In the genomic region with DNA sequence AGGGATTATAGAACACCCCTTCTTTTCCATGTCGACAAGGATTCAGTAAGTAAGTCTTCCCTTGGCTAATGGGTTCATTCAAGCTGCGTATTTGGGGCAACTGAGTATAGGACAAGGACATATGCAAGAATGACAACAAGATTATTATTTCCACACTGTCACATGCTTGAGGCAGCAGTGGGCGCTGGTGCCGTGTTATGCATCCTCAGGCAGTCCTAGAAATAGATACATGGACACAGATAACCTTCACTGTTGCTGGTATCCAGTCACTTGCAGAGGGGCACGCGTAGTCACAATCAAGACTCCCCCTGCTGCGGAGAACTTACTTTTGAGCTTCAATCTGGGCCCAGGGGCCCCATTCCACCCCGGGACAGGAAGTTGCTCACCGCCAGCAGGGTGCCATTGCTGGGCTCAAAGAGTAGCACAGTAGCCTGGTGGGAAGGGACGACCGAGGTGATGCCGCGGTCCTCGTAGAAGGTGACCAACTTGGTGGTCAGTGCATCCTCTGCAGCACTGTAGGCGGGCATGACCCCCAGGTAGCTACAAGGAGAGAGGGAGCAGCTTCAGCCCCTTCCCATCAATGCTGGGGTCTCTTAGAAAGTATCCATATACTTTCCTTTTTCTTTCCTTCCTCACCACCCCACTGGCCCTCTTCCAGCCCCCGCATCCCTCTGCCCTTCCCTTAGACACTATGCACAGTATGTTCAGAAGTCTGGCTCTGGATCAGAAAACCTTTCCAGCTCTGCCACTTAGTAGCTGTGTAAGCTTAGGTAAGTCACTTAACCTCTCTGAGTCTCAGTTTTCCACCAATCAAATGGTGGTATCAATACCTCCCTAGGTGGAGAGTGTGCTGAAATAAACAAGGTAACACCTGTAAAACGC, we compare ENCODE assay signal across 8 cellular contexts. TPM values are rescaled to one million over a fixed set of nuclear protein-coding genes. Genes with fewer than 3 reads are reported as not detected.
A peak's percentile ranks its signal among the peaks of the same experiment; 100 is the strongest.
DNase-seq lines count a peak whose midpoint lies in the region; ATAC-seq, FAIRE-seq and TF ChIP-seq lines count a peak whose summit lies in the region.
"Had no signal": no experiment of that assay in that cellular context is flagged by ENCODE, and none has a peak within 500 bp of the region (broad histone marks: within the 10 kb centered on the region; RNA-seq: fewer than 3 reads in every experiment).

No MANE protein-coding gene starts in this region.

- ATAC-seq in GM12878 = no peak
- ATAC-seq in stimulated activated memory B cell treated with anti-CD40 and anti-IgM and Interleukin-4, amounts not matched to agents 10 μg/mL and 1 μg/mL and 100 μg/mL, for 72 hours = no peak
- no peak for ATAC-seq in GM18502 (IDR thresholded peaks at IDR 0.05; ENCODE audit: poor library complexity, unreplicated experiment)
- ATAC-seq in CD4-positive, alpha-beta T cell (ENCODE audit: poor library complexity) = no peak

- no peak for TF ChIP-seq EP300 in GM12878 (IDR thresholded peaks at IDR 0.05; ENCODE audit: borderline replicate concordance in 1 of 2, control insufficient read depth in 1 of 2, low read depth in 2 of 2, low read length in 2 of 2)

- H3K27me3 Mint-ChIP-seq in stimulated activated memory B cell treated with anti-CD40 and anti-IgM and Interleukin-4, amounts not matched to agents 10 μg/mL and 1 μg/mL and 100 μg/mL, for 72 hours = peaks cover 23% of the 10 kb centered on the region
- H3K27me3 Mint-ChIP-seq in CD4-positive, alpha-beta T cell = peaks cover 77% of the 10 kb centered on the region

- H3K9me3 ChIP-seq in HUES6 (ENCODE audit: control insufficient read depth, insufficient read depth, low read depth, low read length) = no peaks in the 10 kb centered on the region
- H3K9me3 ChIP-seq in GM12878 (replicated peaks; ENCODE audit: control insufficient read depth, insufficient read depth, low read length) = no peaks in the 10 kb centered on the region; the same call in 1 of the 3 replicates
- H3K9me3 ChIP-seq in iPS-15b (ENCODE audit: control insufficient read depth, insufficient read depth, low read length) = no peaks in the 10 kb centered on the region
- H3K9me3 ChIP-seq in CD4-positive, alpha-beta T cell (ENCODE audit: control insufficient read depth, low read length) = no peaks in the 10 kb centered on the region

- no peak for TF ChIP-seq POLR2A in GM12878 (IDR thresholded peaks at IDR 0.05; ENCODE audit: low read depth, low read length)

- H3K4me1 Mint-ChIP-seq in stimulated activated memory B cell treated with anti-CD40 and anti-IgM and Interleukin-4, amounts not matched to agents 10 μg/mL and 1 μg/mL and 100 μg/mL, for 72 hours = peaks cover 44% of the 10 kb centered on the region
- no peaks in the 10 kb centered on the region for H3K4me1 Mint-ChIP-seq in CD4-positive, alpha-beta T cell (ENCODE audit: low read depth)

- CTCF ChIA-PET in GM12878 (lab: Yijun Ruan, JAX) = interaction anchor here (0.6 to 6.5 kb wide), 16 partner anchors 8 to 123 kb away, joined by 3 to 58 read pairs (median 5); a partner anchor contains a TSS
- CTCF ChIA-PET in CD4-positive, alpha-beta T cell (lab: Charles Lee) = no interaction called here

- no peaks in the 10 kb centered on the region for H4K20me1 ChIP-seq in GM12878 (ENCODE audit: control insufficient read depth, insufficient read depth)

- H2AFZ ChIP-seq in GM12878 (ENCODE audit: control insufficient read depth, low read depth, low read length) = peak overlapping the region; percentile 80; the same call in 1 of the 2 replicates

- H3K9ac ChIP-seq in HUES6 (ENCODE audit: low read length) (no peak overlapping the region), GM12878 (ENCODE audit: control insufficient read depth, insufficient read depth, low read length) (peak overlapping the region; percentile 35; the same call in 1 of the 2 replicates), iPS-15b (ENCODE audit: low read depth, low read length) (peak overlapping the region; percentile 16)

- peaks cover 5% of the 10 kb centered on the region for H3K36me3 Mint-ChIP-seq in stimulated activated memory B cell treated with anti-CD40 and anti-IgM and Interleukin-4, amounts not matched to agents 10 μg/mL and 1 μg/mL and 100 μg/mL, for 72 hours
- H3K36me3 Mint-ChIP-seq in CD4-positive, alpha-beta T cell (ENCODE audit: low read depth) = no peaks in the 10 kb centered on the region

- no peak for TF ChIP-seq CTCF in GM12878 (IDR thresholded peaks at IDR 0.05 in 2 of 3, conservative IDR thresholded peaks at IDR 0.05 in 1 of 3; ENCODE audit: control insufficient read depth in 2 of 3, extremely low read depth in 1 of 3, insufficient read depth in 1 of 3, low read depth in 3 of 3, low read length in 3 of 3)
- no peak for TF ChIP-seq CTCF in CD4-positive, alpha-beta T cell (IDR thresholded peaks at IDR 0.05)

- peaks cover 5% of the 10 kb centered on the region for H3K9me3 Mint-ChIP-seq in stimulated activated memory B cell treated with anti-CD40 and anti-IgM and Interleukin-4, amounts not matched to agents 10 μg/mL and 1 μg/mL and 100 μg/mL, for 72 hours
- H3K9me3 Mint-ChIP-seq in CD4-positive, alpha-beta T cell = no peaks in the 10 kb centered on the region
- H3K9me3 Mint-ChIP-seq: central memory CD8-positive, alpha-beta T cell had no signal

- H3K27ac ChIP-seq in HUES6 (ENCODE audit: low read depth, low read length) (no peak overlapping the region), GM12878 (ENCODE audit: control insufficient read depth, insufficient read depth) (no peak overlapping the region)
- no peak overlapping the region for H3K27ac ChIP-seq in CD4-positive, alpha-beta T cell (ENCODE audit: low read depth, low read length)

- peak overlapping the region; percentile 69 for H3K27ac Mint-ChIP-seq in stimulated activated memory B cell treated with anti-CD40 and anti-IgM and Interleukin-4, amounts not matched to agents 10 μg/mL and 1 μg/mL and 100 μg/mL, for 72 hours
- H3K27ac Mint-ChIP-seq in CD4-positive, alpha-beta T cell = no peak overlapping the region

- intact Hi-C loops in GM12878 (cut with micrococcal nuclease; ENCODE audit: unreplicated experiment) = loop anchor here (2.0 kb wide), 1 partner anchor 24 kb away; no protein-coding TSS in a partner anchor
- intact Hi-C loops in CD4-positive, alpha-beta T cell (cut with DNase I, micrococcal nuclease) = loop anchor here in 1 of 2 experiments (10.0 kb wide), 1 partner anchor 1418 kb away; no protein-coding TSS in a partner anchor

- H3K36me3 ChIP-seq in HUES6 (ENCODE audit: control insufficient read depth, insufficient read depth, low read length) (no peaks in the 10 kb centered on the region), GM12878 (ENCODE audit: control insufficient read depth in 2 of 2, insufficient read depth in 2 of 2, low read length in 1 of 2) (no peaks in the 10 kb centered on the region), iPS-15b (ENCODE audit: control insufficient read depth, insufficient read depth, low read length) (no peaks in the 10 kb centered on the region)

- H3K79me2 ChIP-seq in GM12878 (ENCODE audit: control insufficient read depth, insufficient read depth, low read length) = no peaks in the 10 kb centered on the region

- H3K4me1 ChIP-seq in HUES6 (ENCODE audit: control insufficient read depth, insufficient read depth, low read length) (peaks cover 13% of the 10 kb centered on the region), GM12878 (ENCODE audit: control insufficient read depth, insufficient read depth, low read length) (peaks cover 30% of the 10 kb centered on the region), iPS-15b (ENCODE audit: control insufficient read depth, insufficient read depth, low read length) (peaks cover 5% of the 10 kb centered on the region)

- DNase-seq in GM12878 (ENCODE audit: low read depth, low spot score) (no peak), iPS-NIHi11 (ENCODE audit: low spot score) (no peak)
- DNase-seq in CD4-positive, alpha-beta T cell = no peak

- H3K4me3 ChIP-seq in HUES6 (ENCODE audit: low read depth, low read length) (peak overlapping the region; percentile 66), GM12878 (peak overlapping the region; percentile 50; the same call in 1 of the 2 replicates), iPS-15b (ENCODE audit: low read depth, low read length) (peak overlapping the region; percentile 83)

- RAD21 ChIA-PET in GM12878 (lab: Charles Lee; ENCODE audit: unreplicated experiment) = interaction anchor here (0.7 to 3.8 kb wide), 7 partner anchors 16 to 118 kb away, joined by 3 to 22 read pairs (median 3); no protein-coding TSS in a partner anchor

- 70% methylated on average over 17 of the region's 17 CpGs for WGBS in GM12878 (ENCODE audit: insufficient coverage, insufficient replicate concordance, low lambda C conversion rate, missing lambda C conversion rate)

- no peak for FAIRE-seq in GM12878 (lab: Jason Lieb, UNC)

- peak overlapping the region; percentile 76 for H3K4me2 ChIP-seq in GM12878 (ENCODE audit: control insufficient read depth, insufficient read depth)

- POLR2A ChIA-PET in GM12878 (lab: Charles Lee) = interaction anchor here (0.8 to 1.2 kb wide), 2 partner anchors 12 to 13 kb away, joined by 3 to 4 read pairs; no protein-coding TSS in a partner anchor
- POLR2A ChIA-PET in CD4-positive, alpha-beta T cell (lab: Charles Lee) = interaction anchor here (0.6 kb wide), 1 partner anchor 9 kb away, joined by 3 read pairs; no protein-coding TSS in a partner anchor

- peak overlapping the region; percentile 76 for H3K4me3 Mint-ChIP-seq in stimulated activated memory B cell treated with anti-CD40 and anti-IgM and Interleukin-4, amounts not matched to agents 10 μg/mL and 1 μg/mL and 100 μg/mL, for 72 hours
- no peak overlapping the region for H3K4me3 Mint-ChIP-seq in CD4-positive, alpha-beta T cell
- H3K4me3 Mint-ChIP-seq: central memory CD8-positive, alpha-beta T cell had no signal

- SMC1A ChIA-PET in GM12878 (lab: Charles Lee; ENCODE audit: uncharacterized antibody, unreplicated experiment) = interaction anchor here (0.9 to 9.7 kb wide), 8 partner anchors 10 to 88 kb away, joined by 3 to 87 read pairs (median 17); no protein-coding TSS in a partner anchor

- H3K27me3 ChIP-seq in HUES6 (ENCODE audit: control insufficient read depth, insufficient read depth, low read length) (peaks cover 59% of the 10 kb centered on the region), GM12878 (replicated peaks in 1 of 2; ENCODE audit: control insufficient read depth in 2 of 2, insufficient read depth in 2 of 2, low read length in 1 of 2) (no peaks in the 10 kb centered on the region; a peak in 1 of 4 replicates), iPS-15b (ENCODE audit: control insufficient read depth, insufficient read depth, low read length) (peaks cover 27% of the 10 kb centered on the region)
- peaks cover 64% of the 10 kb centered on the region for H3K27me3 ChIP-seq in CD4-positive, alpha-beta T cell (ENCODE audit: control insufficient read depth, insufficient read depth, low read length)

- no peak for TF ChIP-seq RAD21 in GM12878 (IDR thresholded peaks at IDR 0.05; ENCODE audit: insufficient read depth, low read depth, low read length)

- in situ Hi-C loops in GM12878 (cut with MboI) = loop anchor here (5.0 kb wide), 1 partner anchor 90 kb away; no protein-coding TSS in a partner anchor

- BruUV-seq in GM12878 (replicated peaks; lab: Mats Ljungman, UMichigan) = no TSS peak

RNA-seq across cellular contexts. Expression of a gene that starts 0.8 kb away (rescaled TPM):
- total RNA-seq in GM12878 (2013; cell fraction: nucleolus; rRNA removed) = 1.4 TPM in 1 of 2 replicates, not detected in the other
- 5.8 and 6.1 TPM in 2 replicates for total RNA-seq in GM12878 (2014; rRNA removed)
- 3.4 and 4.0 TPM in 2 replicates for total RNA-seq in GM12878 (2014; rRNA removed; fragmentation: Illumina TruSeq; extraction: Trizol)
- total RNA-seq in GM12878 (2021) = 4.8 and 5.1 TPM in 2 replicates
- 0.80 TPM for polyA plus RNA-seq in GM12878 (2011; ENCODE audit: low read depth)
- polyA plus RNA-seq in GM12878 (2011; rRNA removed) = 0.30 and 0.39 TPM in 2 replicates
- 0.30 and 0.46 TPM in 2 replicates for polyA plus RNA-seq in GM12878 (2011; cell fraction: cytosol; rRNA removed)
- polyA plus RNA-seq in GM12878 (2011; cell fraction: nucleus; rRNA removed) = 0.39 and 0.54 TPM in 2 replicates
- polyA plus RNA-seq in GM12878 (2012) = 0.96 and 2.1 TPM in 2 replicates
- 2.8 and 5.2 TPM in 2 replicates for polyA plus RNA-seq in GM12878 (2014; fragmentation: Illumina TruSeq; extraction: Trizol)
- polyA plus RNA-seq in GM12878 (2014; fragmentation: Nextera tagmentation; extraction: Ambion mirVana) = 1 to 10 TPM; 2.3 to 3.0 TPM
- polyA plus RNA-seq in GM12878 (2014; rRNA removed) = 4.2 and 4.6 TPM in 2 replicates
- 1 to 10 TPM; 3.9 to 4.0 TPM for polyA plus RNA-seq in GM12878 (2016; fragmentation: Nextera tagmentation; extraction: Ambion mirVana)
- polyA minus RNA-seq in GM12878 (2011; rRNA and poly(A)+ RNA removed) = 1.3 TPM in 1 of 2 replicates, not detected in the other
- not detected in 2 replicates for polyA minus RNA-seq in GM12878 (2011; cell fraction: cytosol; rRNA and poly(A)+ RNA removed)
- not detected in 2 replicates for polyA minus RNA-seq in GM12878 (2011; cell fraction: nucleus; rRNA and poly(A)+ RNA removed)
- not detected for total RNA-seq in CD4-positive, alpha-beta T cell

RNA-seq across cellular contexts. Expression of a gene that starts 43.8 kb away (rescaled TPM):
- total RNA-seq in GM12878 (2013; cell fraction: nucleolus; rRNA removed) = not detected in 2 replicates
- total RNA-seq in GM12878 (2014; rRNA removed) (0.05 TPM in 1 of 2 replicates, not detected in the other), GM12878 (2014; rRNA removed; fragmentation: Illumina TruSeq; extraction: Trizol) (not detected in 2 replicates), GM12878 (2021) (0.08 TPM in 1 of 2 replicates, not detected in the other)
- not detected for polyA plus RNA-seq in GM12878 (2011; ENCODE audit: low read depth)
- polyA plus RNA-seq in GM12878 (2011; rRNA removed) (0.01 TPM in 1 of 2 replicates, not detected in the other), GM12878 (2014; fragmentation: Illumina TruSeq; extraction: Trizol) (not detected in 2 replicates), GM12878 (2014; fragmentation: Nextera tagmentation; extraction: Ambion mirVana) (under 1 TPM; 0.02 to 0.11 TPM), GM12878 (2014; rRNA removed) (0.01 TPM in 1 of 2 replicates, not detected in the other), GM12878 (2016; fragmentation: Nextera tagmentation; extraction: Ambion mirVana) (not detected)
- polyA plus RNA-seq in GM12878 (2011; cell fraction: cytosol; rRNA removed) = not detected in 2 replicates
- polyA plus RNA-seq in GM12878 (2011; cell fraction: nucleus; rRNA removed) = 0.03 TPM in 1 of 2 replicates, not detected in the other
- polyA plus RNA-seq in GM12878 (2012) = not detected in 2 replicates
- polyA minus RNA-seq in GM12878 (2011; rRNA and poly(A)+ RNA removed) = not detected in 2 replicates
- polyA minus RNA-seq in GM12878 (2011; cell fraction: cytosol; rRNA and poly(A)+ RNA removed) = not detected in 2 replicates
- polyA minus RNA-seq in GM12878 (2011; cell fraction: nucleus; rRNA and poly(A)+ RNA removed) = not detected in 2 replicates
- total RNA-seq in CD4-positive, alpha-beta T cell = not detected
